In genomic region chr2:65430515-65431416, GRCh38 we compare ENCODE assay signal across 8 cellular contexts. TPM values are rescaled to one million over a fixed set of nuclear protein-coding genes. Genes with fewer than 3 reads are reported as not detected.
DNase-seq lines count a peak whose midpoint lies in the region; ATAC-seq and TF ChIP-seq lines count a peak whose summit lies in the region.

No MANE protein-coding gene starts in this region.

- CTCF ChIA-PET in CD4-positive, alpha-beta T cell (lab: Charles Lee), result interaction anchor here (1.0 kb wide), 1 partner anchor 23 kb away, joined by 3 read pairs; no protein-coding TSS in a partner anchor
- CTCF ChIA-PET in IMR-90 (lab: Yijun Ruan, JAX), result no interaction called here

- H3K4me2 ChIP-seq in IMR-90 (ENCODE audit: low read depth, low read length), result peak overlapping the region; percentile 66
- peak overlapping the region; percentile 86 for H3K4me2 ChIP-seq in OCI-LY3 (ENCODE audit: low read length)

- POLR2A ChIA-PET in CD4-positive, alpha-beta T cell (lab: Charles Lee), result interaction anchor here (1.3 to 1.6 kb wide), 2 partner anchors 48 to 204 kb away, joined by 5 to 7 read pairs; partner anchors contain the start of gene ACTR2
- POLR2A ChIA-PET in IMR-90 (lab: Charles Lee; ENCODE audit: unreplicated experiment), result no interaction called here
- POLR2A ChIA-PET in naive thymus-derived CD8-positive, alpha-beta T cell (lab: Charles Lee), result no interaction called here

- H3K4me1 ChIP-seq in IMR-90 (ENCODE audit: control insufficient read depth, insufficient read depth, low read length) (peaks cover 3% of the 10 kb centered on the region; the same call in 1 of the 2 replicates), OCI-LY3 (ENCODE audit: low read length) (peaks cover 10% of the 10 kb centered on the region)

- peaks cover 10 to 50% of the 10 kb centered on the region in 2 experiments; a peak in 3 of 4 replicates for H3K79me1 ChIP-seq in IMR-90 (ENCODE audit: low read depth in 1 of 2, low read length in 2 of 2)

- peak overlapping the region; percentile 96 for H3K4me3 Mint-ChIP-seq in CD4-positive, alpha-beta T cell
- peak overlapping the region; percentile 83 to 93 (median 90) for H3K4me3 Mint-ChIP-seq in naive thymus-derived CD8-positive, alpha-beta T cell
- peak overlapping the region; percentile 85 to 88 for H3K4me3 Mint-ChIP-seq in stimulated activated naive CD8-positive, alpha-beta T cell treated with anti-CD3 and anti-CD28 coated beads, Interleukin-15, amount 100 ng/mL, for 72 hours

- H2AK5ac ChIP-seq in IMR-90 (ENCODE audit: low read depth, low read length), result 0 out of 2 replicates have a peak overlapping the region, but pooled peaks have one; percentile 12

- WGBS in IMR-90 (ENCODE audit: extremely low coverage in 2 of 2, insufficient read length in 1 of 2), 2 experiments, result 2% methylated on average over 30 of the region's 95 CpGs; no CpG with 5 or more reads in 1 of the 2 experiments

- no peak overlapping the region for H3K14ac ChIP-seq in IMR-90 (replicated peaks; ENCODE audit: low read depth, low read length)

- H3K79me2 ChIP-seq in OCI-LY3 (ENCODE audit: low read length), result peaks cover 61% of the 10 kb centered on the region

- no TSS peak for BruUV-seq in IMR-90 (replicated peaks; lab: Mats Ljungman, UMichigan)

- no peak overlapping the region for H2BK20ac ChIP-seq in IMR-90 (ENCODE audit: low read depth, low read length)

- H4K91ac ChIP-seq in IMR-90 (ENCODE audit: insufficient read depth, low read depth, low read length), result no peak overlapping the region; the same call in 1 of the 2 replicates

- H2AFZ ChIP-seq in IMR-90 (replicated peaks; ENCODE audit: low read length, poor library complexity), result peak overlapping the region; percentile 87
- H2AFZ ChIP-seq in OCI-LY3 (ENCODE audit: low read depth, low read length), result no peak overlapping the region

- H3K27me3 Mint-ChIP-seq in CD4-positive, alpha-beta T cell, result peaks cover 41% of the 10 kb centered on the region
- H3K27me3 Mint-ChIP-seq in naive thymus-derived CD8-positive, alpha-beta T cell, result peaks cover 16 to 37% (median 29%) of the 10 kb centered on the region in 5 donors
- peaks cover 70% of the 10 kb centered on the region for H3K27me3 Mint-ChIP-seq in stimulated activated naive CD8-positive, alpha-beta T cell treated with anti-CD3 and anti-CD28 coated beads, Interleukin-15, amount 100 ng/mL, for 72 hours

- in situ Hi-C loops in IMR-90 (cut with MboI; ENCODE audit: low sequenced_read_pairs), result no loop called here

- no peak overlapping the region for H4K5ac ChIP-seq in IMR-90 (ENCODE audit: low read depth, low read length)

- peak; percentile 37 to 70 (median 44) for DNase-seq in CD4-positive, alpha-beta T cell
- DNase-seq in IMR-90 (peak; percentile 41), fibroblast of mammary gland (ENCODE audit: low read depth) (peak; percentile 28)
- DNase-seq in activated T-cell treated with anti-CD3 and anti-CD28 coated beads, Interleukin-2, amount 50 U/mL, for 48 hours, result peak; percentile 73 to 76
- peak; percentile 41 to 82 (median 60) for DNase-seq in naive thymus-derived CD8-positive, alpha-beta T cell
- DNase-seq in stimulated activated naive CD8-positive, alpha-beta T cell treated with anti-CD3 and anti-CD28 coated beads, Interleukin-15, amount 100 ng/mL, for 72 hours, result peak; percentile 71 to 76

- peak; percentile 69 for ATAC-seq in CD4-positive, alpha-beta T cell (ENCODE audit: poor library complexity)
- ATAC-seq in GM21423 (IDR thresholded peaks at IDR 0.05; ENCODE audit: unreplicated experiment), result peak; percentile 41
- peak; percentile 3 for ATAC-seq in IMR-90 (ENCODE audit: low read depth)
- peak; percentile 59 to 81 for ATAC-seq in naive thymus-derived CD8-positive, alpha-beta T cell
- peak; percentile 78 for ATAC-seq in stimulated activated naive CD8-positive, alpha-beta T cell treated with anti-CD3 and anti-CD28 coated beads, Interleukin-15, amount 100 ng/mL, for 72 hours

- no peak overlapping the region for H2BK120ac ChIP-seq in IMR-90 (ENCODE audit: low read depth, low read length)

- intact Hi-C loops in CD4-positive, alpha-beta T cell (cut with DNase I, micrococcal nuclease), result loop anchor here (2.0 to 10.0 kb wide), 4 partner anchors 130 to 1586 kb away; partner anchors contain the start of genes ACTR2 (in 1 of the 2) and UGP2 (in 1 of the 2)
- intact Hi-C loops in IMR-90 (cut with micrococcal nuclease), result loop anchor here (1.0 to 10.0 kb wide), 4 partner anchors 63 to 366 kb away; no protein-coding TSS in a partner anchor

- TF ChIP-seq POLR2A in IMR-90 (IDR thresholded peaks at IDR 0.05; ENCODE audit: low read depth, low read length), result no peak

- H4K8ac ChIP-seq in IMR-90 (ENCODE audit: low read depth in 2 of 2, low read length in 2 of 2), result no peak overlapping the region

- H3K27me3 ChIP-seq in CD4-positive, alpha-beta T cell (ENCODE audit: control insufficient read depth, insufficient read depth, low read length), result peaks cover 16% of the 10 kb centered on the region
- H3K27me3 ChIP-seq in IMR-90 (ENCODE audit: control insufficient read depth, insufficient read depth, low read length) (no peaks in the 10 kb centered on the region), OCI-LY3 (ENCODE audit: low read depth, low read length) (peaks cover 12% of the 10 kb centered on the region)

- H3K27ac Mint-ChIP-seq in CD4-positive, alpha-beta T cell, result peak overlapping the region; percentile 64
- peak overlapping the region in 5 of 10 donors; percentile 25 to 62 (median 37) for H3K27ac Mint-ChIP-seq in naive thymus-derived CD8-positive, alpha-beta T cell
- peak overlapping the region in 1 of 2 donors; percentile 78 for H3K27ac Mint-ChIP-seq in stimulated activated naive CD8-positive, alpha-beta T cell treated with anti-CD3 and anti-CD28 coated beads, Interleukin-15, amount 100 ng/mL, for 72 hours

- no peak overlapping the region for H3K18ac ChIP-seq in IMR-90 (ENCODE audit: low read depth, low read length)

- peaks cover 12% of the 10 kb centered on the region for H3K4me1 Mint-ChIP-seq in CD4-positive, alpha-beta T cell (ENCODE audit: low read depth)
- peaks cover 8 to 18% (median 10%) of the 10 kb centered on the region in 4 donors for H3K4me1 Mint-ChIP-seq in naive thymus-derived CD8-positive, alpha-beta T cell
- peaks cover 22% of the 10 kb centered on the region for H3K4me1 Mint-ChIP-seq in stimulated activated naive CD8-positive, alpha-beta T cell treated with anti-CD3 and anti-CD28 coated beads, Interleukin-15, amount 100 ng/mL, for 72 hours

- H2BK5ac ChIP-seq in IMR-90 (ENCODE audit: low read depth, low read length, poor library complexity, severe bottlenecking), result no peak overlapping the region

- H3K27ac ChIP-seq in CD4-positive, alpha-beta T cell (ENCODE audit: low read depth, low read length), result no peak overlapping the region
- H3K27ac ChIP-seq in IMR-90 (ENCODE audit: insufficient read depth, low read length) (peak overlapping the region; percentile 5; the same call in 1 of the 2 replicates), OCI-LY3 (ENCODE audit: low read length) (peak overlapping the region; percentile 76)

- dilution Hi-C loops in IMR-90 (cut with HindIII; ENCODE audit: low sequenced_read_pairs, unreplicated experiment), result no loop called here

- peak overlapping the region; percentile 70 for H2AK9ac ChIP-seq in IMR-90 (replicated peaks; ENCODE audit: low read depth, low read length, poor library complexity)

- H4K20me1 ChIP-seq in IMR-90 (ENCODE audit: insufficient read depth, low read length), result peaks cover 47% of the 10 kb centered on the region
- H4K20me1 ChIP-seq in OCI-LY3 (ENCODE audit: insufficient read depth, low read length), result peaks cover 45% of the 10 kb centered on the region

- no peak for TF ChIP-seq CTCF in CD4-positive, alpha-beta T cell (IDR thresholded peaks at IDR 0.05)
- TF ChIP-seq CTCF in IMR-90 (conservative IDR thresholded peaks at IDR 0.05; ENCODE audit: low read depth, low read length), result no peak
- no peak for TF ChIP-seq CTCF in OCI-LY3 (IDR thresholded peaks at IDR 0.05; ENCODE audit: low read depth, low read length)
- TF ChIP-seq CTCF in fibroblast of mammary gland (conservative IDR thresholded peaks at IDR 0.05; ENCODE audit: control insufficient read depth, insufficient read depth, low read depth, low read length), result no peak

- peaks cover 15% of the 10 kb centered on the region for H3K36me3 Mint-ChIP-seq in CD4-positive, alpha-beta T cell (ENCODE audit: low read depth)
- no peaks in the 10 kb centered on the region for H3K36me3 Mint-ChIP-seq in naive thymus-derived CD8-positive, alpha-beta T cell

- peak overlapping the region; percentile 78 for H3K9ac ChIP-seq in IMR-90 (ENCODE audit: low read depth, low read length)
- peak overlapping the region; percentile 87 for H3K9ac ChIP-seq in OCI-LY3 (ENCODE audit: low read length)

- H3K9me1 ChIP-seq in IMR-90 (ENCODE audit: insufficient read depth, low read length), result no peaks in the 10 kb centered on the region

- H3K9me3 ChIP-seq in CD4-positive, alpha-beta T cell (ENCODE audit: control insufficient read depth, low read length), result no peaks in the 10 kb centered on the region
- no peaks in the 10 kb centered on the region for H3K9me3 ChIP-seq in IMR-90 (ENCODE audit: control insufficient read depth, insufficient read depth, low read length)
- no peaks in the 10 kb centered on the region for H3K9me3 ChIP-seq in OCI-LY3 (ENCODE audit: insufficient read depth, low read length)

- no peaks in the 10 kb centered on the region for H3K9me3 Mint-ChIP-seq in CD4-positive, alpha-beta T cell
- H3K9me3 Mint-ChIP-seq in naive thymus-derived CD8-positive, alpha-beta T cell, result peaks cover 0 to 3% (median 0%) of the 10 kb centered on the region in 9 donors
- H3K9me3 Mint-ChIP-seq in stimulated activated naive CD8-positive, alpha-beta T cell treated with anti-CD3 and anti-CD28 coated beads, Interleukin-15, amount 100 ng/mL, for 72 hours, result no peaks in the 10 kb centered on the region

- H3K23ac ChIP-seq in IMR-90 (ENCODE audit: low read depth, low read length), result no peak overlapping the region

- no peak overlapping the region for H3K4ac ChIP-seq in IMR-90 (ENCODE audit: low read depth, low read length)

- no peaks in the 10 kb centered on the region for H3K36me3 ChIP-seq in IMR-90 (ENCODE audit: control insufficient read depth, insufficient read depth, low read length)
- peaks cover 7% of the 10 kb centered on the region for H3K36me3 ChIP-seq in OCI-LY3 (replicated peaks; ENCODE audit: low read depth, low read length)

- H3K56ac ChIP-seq in IMR-90 (ENCODE audit: extremely low read depth, insufficient read depth, low read length), result no peak overlapping the region

- H3K4me3 ChIP-seq in IMR-90 (ENCODE audit: insufficient read depth, low read depth, low read length) (peak overlapping the region; percentile 88), OCI-LY3 (ENCODE audit: low read length) (peak overlapping the region; percentile 98), fibroblast of mammary gland (ENCODE audit: control insufficient read depth, low read depth, low read length) (peak overlapping the region; percentile 83)

- no peak; the same call in 1 of the 2 replicates for TF ChIP-seq RAD21 in IMR-90 (IDR thresholded peaks at IDR 0.05; ENCODE audit: low read length)

- H2BK15ac ChIP-seq in IMR-90 (ENCODE audit: low read depth, low read length), result no peak overlapping the region

RNA-seq across cellular contexts. Expression of gene SPRED2, which starts 1.6 kb away (rescaled TPM):
- total RNA-seq in CD4-positive, alpha-beta T cell, result 1 to 10 TPM; 2.5 to 2.8 TPM
- total RNA-seq in IMR-90 (2012; rRNA removed), result 4.7 and 4.8 TPM in 2 replicates
- 18.7 and 19.1 TPM in 2 replicates for polyA plus RNA-seq in IMR-90 (2012; rRNA removed)
- polyA plus RNA-seq in IMR-90 (2012; cell fraction: cytosol; rRNA removed), result 12.6 and 28.8 TPM in 2 replicates
- 23.1 and 31.2 TPM in 2 replicates for polyA plus RNA-seq in IMR-90 (2012; cell fraction: nucleus; rRNA removed; ENCODE audit: low replicate concordance)
- under 1 TPM; 0.23 to 0.33 TPM for total RNA-seq in naive thymus-derived CD8-positive, alpha-beta T cell
- polyA plus RNA-seq in naive thymus-derived CD8-positive, alpha-beta T cell, result under 1 TPM in 2 of 3 donors, not detected in 1; 0.17 to 0.57 TPM

Comparison
In these comparisons a context has a peak if more than half of its experiments do, and no peak if none do; other contexts are left out.
1. ATAC-seq: peak in every context shown above with its lines; median percentile 78 in stimulated activated naive CD8-positive, alpha-beta T cell treated with anti-CD3 and anti-CD28 coated beads, Interleukin-15, amount 100 ng/mL, for 72 hours; 70 in naive thymus-derived CD8-positive, alpha-beta T cell; 69 in CD4-positive, alpha-beta T cell; 41 in GM21423; 3 in IMR-90.